12 cellular contexts compared by ENCODE assay signal in the genomic region with DNA sequence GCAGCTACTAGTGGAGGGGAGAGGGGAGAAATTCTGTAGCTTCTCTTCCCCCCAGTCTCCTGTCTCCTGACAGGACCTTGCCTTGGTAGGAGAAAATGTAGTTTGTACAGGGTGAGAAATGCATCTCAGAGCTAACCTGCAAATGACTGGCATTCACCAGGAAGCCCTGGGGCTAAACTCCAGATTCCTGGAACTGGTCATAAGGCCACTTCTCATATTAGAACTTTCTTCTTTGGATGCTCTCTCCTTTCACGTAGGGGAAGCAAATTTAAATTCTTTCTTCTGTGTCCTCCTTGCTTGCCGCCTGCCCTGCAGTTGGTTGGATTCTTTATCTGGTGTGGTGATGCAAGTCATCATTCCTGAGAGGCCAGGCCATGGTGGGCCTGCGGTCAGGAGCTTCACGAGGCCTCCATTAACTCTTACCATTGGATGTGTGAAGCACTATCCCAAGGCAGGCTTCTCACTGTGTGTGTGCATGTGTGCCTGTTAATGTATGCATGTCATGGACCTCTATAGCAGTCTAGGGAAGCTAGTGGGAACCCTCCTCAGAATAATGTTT.
"Had no signal": no experiment of that assay in that cellular context is flagged by ENCODE, and none has a peak within 500 bp of the region (broad histone marks: within the 10 kb centered on the region; RNA-seq: fewer than 3 reads in every experiment).

No MANE protein-coding gene starts in this region.

- H3K27me3 ChIP-seq: breast epithelium, pancreas, uterus had no signal

- ATAC-seq: activated CD4-positive, CD25-positive, alpha-beta regulatory T cell treated with anti-CD3 and anti-CD28 coated beads, Interleukin-2, amount 50 U/mL, for 24 hours; activated CD8-positive, alpha-beta memory T cell treated with anti-CD3 and anti-CD28 coated beads, Interleukin-2, amount 10 ng/mL, durations not matched to agents 7 days and 5 days had no signal

- H3K9me3 ChIP-seq: breast epithelium, pancreas, uterus had no signal

- H3K27ac ChIP-seq: breast epithelium, pancreas, skin epidermis, uterus had no signal

- H3K36me3 Mint-ChIP-seq: activated CD8-positive, alpha-beta memory T cell treated with anti-CD3 and anti-CD28 coated beads, Interleukin-2, amount 10 ng/mL, durations not matched to agents 7 days and 5 days; activated naive CD4-positive, alpha-beta T cell treated with anti-CD3 and anti-CD28 coated beads, Interleukin-2, amount 50 U/mL, for 24 hours had no signal

- FAIRE-seq: pancreas had no signal

- H3K4me1 Mint-ChIP-seq: activated CD8-positive, alpha-beta memory T cell treated with anti-CD3 and anti-CD28 coated beads, Interleukin-2, amount 10 ng/mL, durations not matched to agents 7 days and 5 days; activated naive CD4-positive, alpha-beta T cell treated with anti-CD3 and anti-CD28 coated beads, Interleukin-2, amount 50 U/mL, for 24 hours had no signal

- H3K4me1 ChIP-seq: breast epithelium, pancreas, uterus had no signal

- DNase-seq: activated CD4-positive, alpha-beta T cell treated with anti-CD3 and anti-CD28 coated beads, Interleukin-2, amount 50 U/mL, for 48 hours; activated CD8-positive, alpha-beta memory T cell treated with anti-CD3 and anti-CD28 coated beads, Interleukin-2, amount 10 ng/mL, durations not matched to agents 7 days and 5 days; activated effector memory CD4-positive, alpha-beta T cell treated with Interleukin-2 at 50 U/mL for 16 hours; activated T-cell treated with anti-CD3 and anti-CD28 coated beads, Interleukin-2, amount 50 U/mL, for 24 hours; pancreas; uterus had no signal

- H3K9me3 Mint-ChIP-seq: activated naive CD4-positive, alpha-beta T cell treated with anti-CD3 and anti-CD28 coated beads, Interleukin-2, amount 50 U/mL, for 24 hours; activated T-cell treated with anti-CD3 and anti-CD28 coated beads, Interleukin-2, amount 50 U/mL, for 24 hours; nephron; T-helper 2 cell treated with Interferon-gamma antibody and Interleukin-4, amounts not matched to agents 5 μg/mL and 100 μg/mL, for 36 hours had no signal

- H3K4me3 Mint-ChIP-seq: activated CD8-positive, alpha-beta memory T cell treated with anti-CD3 and anti-CD28 coated beads, Interleukin-2, amount 10 ng/mL, durations not matched to agents 7 days and 5 days; activated naive CD4-positive, alpha-beta T cell treated with anti-CD3 and anti-CD28 coated beads, Interleukin-2, amount 50 U/mL, for 24 hours; activated T-cell treated with anti-CD3 and anti-CD28 coated beads, Interleukin-2, amount 50 U/mL, for 24 hours; nephron; T-helper 2 cell treated with Interferon-gamma antibody and Interleukin-4, amounts not matched to agents 5 μg/mL and 100 μg/mL, for 36 hours had no signal

- H3K4me3 ChIP-seq: breast epithelium, pancreas, skin epidermis, uterus had no signal

- H3K36me3 ChIP-seq: breast epithelium, pancreas, uterus had no signal

- H3K27ac Mint-ChIP-seq: activated CD8-positive, alpha-beta memory T cell treated with anti-CD3 and anti-CD28 coated beads, Interleukin-2, amount 10 ng/mL, durations not matched to agents 7 days and 5 days; activated naive CD4-positive, alpha-beta T cell treated with anti-CD3 and anti-CD28 coated beads, Interleukin-2, amount 50 U/mL, for 24 hours; activated T-cell treated with anti-CD3 and anti-CD28 coated beads, Interleukin-2, amount 50 U/mL, for 24 hours; nephron; T-helper 2 cell treated with Interferon-gamma antibody and Interleukin-4, amounts not matched to agents 5 μg/mL and 100 μg/mL, for 36 hours had no signal
